ENCODE assay signal across 17 cellular contexts in genomic region chr21:42678118-42678430, GRCh38. TPM values are rescaled to one million over a fixed set of nuclear protein-coding genes. Genes with fewer than 3 reads are reported as not detected.
DNase-seq lines count a peak whose midpoint lies in the region; ATAC-seq, FAIRE-seq and TF ChIP-seq lines count a peak whose summit lies in the region.
"Had no signal": no experiment of that assay in that cellular context is flagged by ENCODE, and none has a peak within 500 bp of the region (broad histone marks: within the 10 kb centered on the region; RNA-seq: fewer than 3 reads in every experiment).

No MANE protein-coding gene starts in this region.

- TF ChIP-seq CTCF in mammary epithelial cell (conservative IDR thresholded peaks at IDR 0.05 in 1 of 2, IDR thresholded peaks at IDR 0.05 in 1 of 2; ENCODE audit: extremely low read depth in 1 of 2, insufficient read depth in 1 of 2, low read depth in 1 of 2, low read length in 2 of 2) = no peak
- no peak for TF ChIP-seq CTCF in MCF 10A (IDR thresholded peaks at IDR 0.05; ENCODE audit: unreplicated experiment)
- no peak for TF ChIP-seq CTCF in endothelial cell of umbilical vein (IDR thresholded peaks at IDR 0.05; ENCODE audit: extremely low read depth in 1 of 2, insufficient read depth in 1 of 2, low read depth in 1 of 2, low read length in 2 of 2)

- no peaks in the 10 kb centered on the region for H3K9me3 ChIP-seq in mammary epithelial cell (replicated peaks; ENCODE audit: insufficient read depth, low read length)
- H3K9me3 ChIP-seq in endothelial cell of umbilical vein (replicated peaks; ENCODE audit: control insufficient read depth, insufficient read depth, low read length) = no peaks in the 10 kb centered on the region
- H3K9me3 ChIP-seq: psoas muscle had no signal

- dilution Hi-C loops in mammary epithelial cell (cut with HindIII; ENCODE audit: low sequenced_read_pairs) = no loop called here
- dilution Hi-C loops in endothelial cell of umbilical vein (cut with MboI; ENCODE audit: extremely low pct_ligation_motif_present, low sequenced_read_pairs) = no loop called here

- no peak overlapping the region for H3K27ac Mint-ChIP-seq in MCF 10A (ENCODE audit: low read depth, unreplicated experiment)
- H3K27ac Mint-ChIP-seq in stimulated activated effector memory CD8-positive, alpha-beta T cell treated with anti-CD3 and anti-CD28 coated beads, Interleukin-12 subunit alpha, Interleukin-12 subunit beta, amount 100 ng/mL, for 72 hours = peak overlapping the region; percentile 32
- H3K27ac Mint-ChIP-seq in activated CD4-positive, alpha-beta T cell treated with anti-CD3 and anti-CD28 coated beads, Interleukin-2, amount 10 ng/mL, durations not matched to agents 7 days and 5 days = no peak overlapping the region
- H3K27ac Mint-ChIP-seq: activated CD4-positive, alpha-beta T cell treated with anti-CD3 and anti-CD28 coated beads for 36 hours; activated naive CD8-positive, alpha-beta T cell had no signal

- H3K4me1 ChIP-seq in mammary epithelial cell (ENCODE audit: insufficient read depth, low read length) (peaks cover 5% of the 10 kb centered on the region), endothelial cell of umbilical vein (ENCODE audit: control insufficient read depth, extremely low read depth, insufficient read depth, low read length) (peaks cover 10% of the 10 kb centered on the region)
- H3K4me1 ChIP-seq: psoas muscle had no signal

- intact Hi-C loops in mammary epithelial cell (cut with micrococcal nuclease) (no loop called here), MCF 10A (cut with micrococcal nuclease) (no loop called here), endothelial cell of umbilical vein (cut with micrococcal nuclease) (no loop called here)

- H3K27me3 ChIP-seq in mammary epithelial cell (ENCODE audit: insufficient read depth, low read length) = peaks cover 5% of the 10 kb centered on the region
- peaks cover 0 to 9% of the 10 kb centered on the region in 2 experiments for H3K27me3 ChIP-seq in endothelial cell of umbilical vein (ENCODE audit: control insufficient read depth in 2 of 2, insufficient read depth in 2 of 2, low read length in 2 of 2)
- H3K27me3 ChIP-seq: cardiac muscle cell had no signal

- in situ Hi-C loops in mammary epithelial cell (cut with MboI; ENCODE audit: low sequenced_read_pairs in 2 of 2) = no loop called here

- H4K20me1 ChIP-seq in mammary epithelial cell (ENCODE audit: insufficient read depth, low read length) = no peaks in the 10 kb centered on the region
- no peaks in the 10 kb centered on the region for H4K20me1 ChIP-seq in endothelial cell of umbilical vein (replicated peaks; ENCODE audit: control insufficient read depth, extremely low read depth, insufficient read depth, low read length)

- H3K36me3 ChIP-seq in mammary epithelial cell (ENCODE audit: insufficient read depth, low read length) (no peaks in the 10 kb centered on the region), endothelial cell of umbilical vein (ENCODE audit: control insufficient read depth in 2 of 2, extremely low read depth in 1 of 2, insufficient read depth in 2 of 2, low read length in 2 of 2) (no peaks in the 10 kb centered on the region)
- H3K36me3 ChIP-seq: cardiac muscle cell had no signal

- DNase-seq in mammary epithelial cell (no peak), MCF 10A (ENCODE audit: unreplicated experiment) (no peak), NCI-H446 treated with DMSO at 0.1 percent for 48 hours (lab: John Stamatoyannopoulos, UW) (peak; percentile 9), endothelial cell of umbilical vein (ENCODE audit: low read depth, low spot score) (no peak), HuH-7 (ENCODE audit: low spot score) (no peak)
- no peak for DNase-seq in stimulated activated effector memory CD8-positive, alpha-beta T cell treated with anti-CD3 and anti-CD28 coated beads, Interleukin-12 subunit alpha, Interleukin-12 subunit beta, amount 100 ng/mL, for 72 hours (ENCODE audit: low spot score in 2 of 2)
- no peak for DNase-seq in effector CD8-positive, alpha-beta T cell (lab: John Stamatoyannopoulos, UW)
- DNase-seq in activated CD4-positive, alpha-beta T cell treated with anti-CD3 and anti-CD28 coated beads, Interleukin-2, amount 10 ng/mL, durations not matched to agents 7 days and 5 days = no peak
- DNase-seq: activated CD4-positive, alpha-beta T cell treated with anti-CD3 and anti-CD28 coated beads for 36 hours; naive B cell; NCI-H187; Right ventricle myocardium superior had no signal

- FAIRE-seq in endothelial cell of umbilical vein (lab: Jason Lieb, UNC) = no peak

- H3K4me3 ChIP-seq in mammary epithelial cell (replicated peaks in 1 of 3; ENCODE audit: insufficient read depth in 1 of 3, low read depth in 2 of 3, low read length in 3 of 3) = no peak overlapping the region
- no peak overlapping the region for H3K4me3 ChIP-seq in endothelial cell of umbilical vein (replicated peaks in 1 of 3; ENCODE audit: insufficient read depth in 1 of 3, low read depth in 1 of 3, low read length in 3 of 3)
- H3K4me3 ChIP-seq: cardiac muscle cell, psoas muscle had no signal

- H3K9me3 Mint-ChIP-seq in MCF 10A (ENCODE audit: unreplicated experiment) = no peaks in the 10 kb centered on the region
- H3K9me3 Mint-ChIP-seq in stimulated activated effector memory CD8-positive, alpha-beta T cell treated with anti-CD3 and anti-CD28 coated beads, Interleukin-12 subunit alpha, Interleukin-12 subunit beta, amount 100 ng/mL, for 72 hours = no peaks in the 10 kb centered on the region
- H3K9me3 Mint-ChIP-seq in activated CD4-positive, alpha-beta T cell treated with anti-CD3 and anti-CD28 coated beads, Interleukin-2, amount 10 ng/mL, durations not matched to agents 7 days and 5 days = no peaks in the 10 kb centered on the region
- H3K9me3 Mint-ChIP-seq: naive B cell had no signal

- TF ChIP-seq POLR2A in endothelial cell of umbilical vein (IDR thresholded peaks at IDR 0.05; ENCODE audit: low read depth, low read length) = no peak

- H3K27ac ChIP-seq in mammary epithelial cell (ENCODE audit: insufficient read depth, low read depth, low read length) (no peak overlapping the region), endothelial cell of umbilical vein (ENCODE audit: insufficient read depth, low read depth, low read length) (no peak overlapping the region)
- H3K27ac ChIP-seq: cardiac muscle cell, KMS-11, psoas muscle had no signal

- POLR2A ChIA-PET in MCF 10A (lab: Yijun Ruan, JAX) (no interaction called here), endothelial cell of umbilical vein (lab: Charles Lee) (no interaction called here)
- POLR2A ChIA-PET in activated CD4-positive, alpha-beta T cell treated with anti-CD3 and anti-CD28 coated beads, Interleukin-2, amount 10 ng/mL, durations not matched to agents 7 days and 5 days (lab: Charles Lee) = no interaction called here

- no peaks in the 10 kb centered on the region for H3K36me3 Mint-ChIP-seq in MCF 10A (ENCODE audit: insufficient read depth, unreplicated experiment)
- H3K36me3 Mint-ChIP-seq in stimulated activated effector memory CD8-positive, alpha-beta T cell treated with anti-CD3 and anti-CD28 coated beads, Interleukin-12 subunit alpha, Interleukin-12 subunit beta, amount 100 ng/mL, for 72 hours = no peaks in the 10 kb centered on the region
- H3K36me3 Mint-ChIP-seq in activated CD4-positive, alpha-beta T cell treated with anti-CD3 and anti-CD28 coated beads, Interleukin-2, amount 10 ng/mL, durations not matched to agents 7 days and 5 days (ENCODE audit: low read depth) = no peaks in the 10 kb centered on the region
- H3K36me3 Mint-ChIP-seq: activated naive CD8-positive, alpha-beta T cell; naive B cell had no signal

- H3K4me1 Mint-ChIP-seq in MCF 10A (ENCODE audit: insufficient read depth, unreplicated experiment) = peaks cover 4% of the 10 kb centered on the region
- peaks cover 28% of the 10 kb centered on the region for H3K4me1 Mint-ChIP-seq in stimulated activated effector memory CD8-positive, alpha-beta T cell treated with anti-CD3 and anti-CD28 coated beads, Interleukin-12 subunit alpha, Interleukin-12 subunit beta, amount 100 ng/mL, for 72 hours
- H3K4me1 Mint-ChIP-seq in activated CD4-positive, alpha-beta T cell treated with anti-CD3 and anti-CD28 coated beads, Interleukin-2, amount 10 ng/mL, durations not matched to agents 7 days and 5 days = peaks cover 42% of the 10 kb centered on the region

- CTCF ChIA-PET in mammary epithelial cell (lab: Charles Lee; ENCODE audit: low non-redundant PET) = no interaction called here
- CTCF ChIA-PET in MCF 10A (lab: Yijun Ruan, JAX) = no interaction called here
- CTCF ChIA-PET in endothelial cell of umbilical vein (lab: Charles Lee) = interaction anchor here (0.8 to 1.2 kb wide), 2 partner anchors 18 to 25 kb away, joined by 3 read pairs; no protein-coding TSS in a partner anchor
- CTCF ChIA-PET in activated CD4-positive, alpha-beta T cell treated with anti-CD3 and anti-CD28 coated beads, Interleukin-2, amount 10 ng/mL, durations not matched to agents 7 days and 5 days (lab: Charles Lee) = interaction anchor here (0.6 kb wide), 1 partner anchor 1036 kb away, joined by 4 read pairs; no protein-coding TSS in a partner anchor

- H3K79me2 ChIP-seq in mammary epithelial cell (ENCODE audit: insufficient read depth, low read length) (no peaks in the 10 kb centered on the region), endothelial cell of umbilical vein (ENCODE audit: control insufficient read depth, insufficient read depth, low read length) (no peaks in the 10 kb centered on the region)

- H3K9me1 ChIP-seq in endothelial cell of umbilical vein (replicated peaks; ENCODE audit: control insufficient read depth, extremely low read depth, insufficient read depth, low read length) = no peaks in the 10 kb centered on the region

- H3K4me2 ChIP-seq in mammary epithelial cell (ENCODE audit: insufficient read depth, low read depth, low read length) (peak overlapping the region; percentile 3), endothelial cell of umbilical vein (ENCODE audit: insufficient read depth, low read length) (peak overlapping the region; percentile 48)
- H3K4me2 ChIP-seq: KMS-11 had no signal

- H3K4me3 Mint-ChIP-seq in MCF 10A (ENCODE audit: unreplicated experiment) = no peak overlapping the region
- H3K4me3 Mint-ChIP-seq in stimulated activated effector memory CD8-positive, alpha-beta T cell treated with anti-CD3 and anti-CD28 coated beads, Interleukin-12 subunit alpha, Interleukin-12 subunit beta, amount 100 ng/mL, for 72 hours = no peak overlapping the region
- no peak overlapping the region for H3K4me3 Mint-ChIP-seq in activated CD4-positive, alpha-beta T cell treated with anti-CD3 and anti-CD28 coated beads, Interleukin-2, amount 10 ng/mL, durations not matched to agents 7 days and 5 days
- H3K4me3 Mint-ChIP-seq: activated CD4-positive, alpha-beta T cell treated with anti-CD3 and anti-CD28 coated beads for 36 hours; activated naive CD8-positive, alpha-beta T cell had no signal

- BruUV-seq in mammary epithelial cell (replicated peaks; lab: Mats Ljungman, UMichigan) (no TSS peak), MCF 10A (replicated peaks; lab: Mats Ljungman, UMichigan) (no TSS peak), endothelial cell of umbilical vein (replicated peaks; lab: Mats Ljungman, UMichigan) (no TSS peak)

- peaks cover 42% of the 10 kb centered on the region for H3K27me3 Mint-ChIP-seq in MCF 10A (ENCODE audit: insufficient read depth, unreplicated experiment)
- H3K27me3 Mint-ChIP-seq in activated CD4-positive, alpha-beta T cell treated with anti-CD3 and anti-CD28 coated beads, Interleukin-2, amount 10 ng/mL, durations not matched to agents 7 days and 5 days = no peaks in the 10 kb centered on the region
- H3K27me3 Mint-ChIP-seq: activated CD4-positive, alpha-beta T cell treated with anti-CD3 and anti-CD28 coated beads for 36 hours; activated naive CD8-positive, alpha-beta T cell had no signal

- H2AFZ ChIP-seq in mammary epithelial cell (ENCODE audit: low read depth, low read length) = no peak overlapping the region
- no peak overlapping the region for H2AFZ ChIP-seq in endothelial cell of umbilical vein (ENCODE audit: low read depth, low read length)

- H3K9ac ChIP-seq in mammary epithelial cell (ENCODE audit: insufficient read depth, low read length) (no peak overlapping the region), endothelial cell of umbilical vein (replicated peaks; ENCODE audit: extremely low read depth, insufficient read depth, low read length) (no peak overlapping the region)
- H3K9ac ChIP-seq: KMS-11 had no signal

- ATAC-seq in stimulated activated effector memory CD8-positive, alpha-beta T cell treated with anti-CD3 and anti-CD28 coated beads, Interleukin-12 subunit alpha, Interleukin-12 subunit beta, amount 100 ng/mL, for 72 hours = no peak
- ATAC-seq: activated CD4-positive, alpha-beta T cell treated with anti-CD3 and anti-CD28 coated beads for 36 hours; left ventricle myocardium superior; psoas muscle had no signal

- 0% methylated on average over 6 of the region's 6 CpGs for WGBS in mammary epithelial cell (ENCODE audit: low coverage, missing lambda C conversion rate)

RNA-seq across cellular contexts. Expression of gene PDE9A, which starts 24.7 kb away (rescaled TPM):
- total RNA-seq in mammary epithelial cell (1 to 10 TPM in 1 of 2 donors, under 1 TPM in 1; 0.17 to 1.4 TPM), MCF 10A (2022) (not detected in 2 replicates), endothelial cell of umbilical vein (1.5 and 2.2 TPM in 2 replicates)
- polyA plus RNA-seq in mammary epithelial cell (1.0 TPM), endothelial cell of umbilical vein (0.22 and 0.28 TPM in 2 replicates)
- polyA minus RNA-seq in mammary epithelial cell (not detected), endothelial cell of umbilical vein (0.51 TPM in 1 of 2 replicates, not detected in the other)
- polyA plus RNA-seq in endothelial cell of umbilical vein (2011; cell fraction: cytosol; rRNA removed) = 0.37 and 0.38 TPM in 2 replicates
- polyA plus RNA-seq in endothelial cell of umbilical vein (2011; cell fraction: nucleus; rRNA removed) = 0.41 and 0.45 TPM in 2 replicates
- polyA plus RNA-seq in endothelial cell of umbilical vein (2012) = 0.22 and 0.35 TPM in 2 replicates
- 3.8 TPM for polyA minus RNA-seq in endothelial cell of umbilical vein (2011; cell fraction: cytosol; rRNA and poly(A)+ RNA removed)
- 0.24 TPM in 1 of 2 replicates, not detected in the other for polyA minus RNA-seq in endothelial cell of umbilical vein (2011; cell fraction: nucleus; rRNA and poly(A)+ RNA removed)
- 1 to 10 TPM; 4.7 to 6.1 TPM for total RNA-seq in activated CD4-positive, alpha-beta T cell treated with anti-CD3 and anti-CD28 coated beads, Interleukin-2, amount 10 ng/mL, durations not matched to agents 7 days and 5 days

Comparison
In these comparisons a context has a peak if more than half of its experiments do, and no peak if none do; other contexts are left out.
1. CTCF ChIA-PET loops: an anchor here in endothelial cell of umbilical vein (0.8 to 1.2 kb wide) and activated CD4-positive, alpha-beta T cell treated with anti-CD3 and anti-CD28 coated beads, Interleukin-2, amount 10 ng/mL, durations not matched to agents 7 days and 5 days (0.6 kb wide); none called in mammary epithelial cell and MCF 10A.